In genomic region chr19:47197141-47197540, GRCh38 we compare ENCODE assay signal across 20 cellular contexts. TPM values are rescaled to one million over a fixed set of nuclear protein-coding genes. Genes with fewer than 3 reads are reported as not detected.
DNase-seq lines count a peak whose midpoint lies in the region; ATAC-seq and TF ChIP-seq lines count a peak whose summit lies in the region.
"Had no signal": no experiment of that assay in that cellular context is flagged by ENCODE, and none has a peak within 500 bp of the region (broad histone marks: within the 10 kb centered on the region; RNA-seq: fewer than 3 reads in every experiment).

No MANE protein-coding gene starts in this region.

- H3K36me3 ChIP-seq in HEK293 (ENCODE audit: control insufficient read depth in 2 of 2, insufficient read depth in 1 of 2, low read length in 2 of 2): peaks cover 48 to 66% of the 10 kb centered on the region in 2 experiments

- H3K4me1 Mint-ChIP-seq in HFFc6 (ENCODE audit: low read depth): peaks cover 6% of the 10 kb centered on the region; the same call in 1 of the 2 replicates
- peaks cover 14% of the 10 kb centered on the region for H3K4me1 Mint-ChIP-seq in progenitor cell of endocrine pancreas (ENCODE audit: low read depth)
- H3K4me1 Mint-ChIP-seq: GM23338 had no signal

- TF ChIP-seq CTCF in HEK293 (tag by site-specific recombination; IDR thresholded peaks at IDR 0.05) (no peak), HFFc6 (IDR thresholded peaks at IDR 0.05) (no peak), progenitor cell of endocrine pancreas (IDR thresholded peaks at IDR 0.05; ENCODE audit: unreplicated experiment) (no peak)

- H3K36me3 Mint-ChIP-seq in HFFc6 (ENCODE audit: low read depth) (peaks cover 19% of the 10 kb centered on the region; the same call in 1 of the 2 replicates), progenitor cell of endocrine pancreas (ENCODE audit: insufficient read depth) (peaks cover 14% of the 10 kb centered on the region)

- DNase-seq in HFFc6 (no peak), epithelial cell of prostate (ENCODE audit: low read depth, low spot score) (no peak), progenitor cell of endocrine pancreas (ENCODE audit: low spot score, unreplicated experiment) (no peak), LoVo (ENCODE audit: low spot score) (no peak)
- DNase-seq: ACHN; BE2C; C1 segment of cervical spinal cord; CD4-positive, CD25-positive, alpha-beta regulatory T cell; CD8-positive, alpha-beta memory T cell; DMS 273 treated with DMSO at 0.1 percent for 48 hours; DMS53; DND-41; EL; HCEC 1CT had no signal

- H3K27ac ChIP-seq in HEK293 (ENCODE audit: extremely low read depth, low read depth, low read length) (peak overlapping the region; percentile 37; the same call in 1 of the 2 replicates), epithelial cell of prostate (peak overlapping the region; percentile 9)

- H3K4me3 Mint-ChIP-seq in HFFc6: no peak overlapping the region
- no peak overlapping the region for H3K4me3 Mint-ChIP-seq in progenitor cell of endocrine pancreas (ENCODE audit: low read depth)
- H3K4me3 Mint-ChIP-seq: CD4-positive, CD25-positive, alpha-beta regulatory T cell; CD8-positive, alpha-beta memory T cell; GM23338; IgD-negative memory B cell had no signal

- H3K27ac Mint-ChIP-seq in HFFc6: peak overlapping the region; percentile 45; the same call in 1 of the 2 replicates
- H3K27ac Mint-ChIP-seq in progenitor cell of endocrine pancreas: peak overlapping the region; percentile 90
- H3K27ac Mint-ChIP-seq: GM23338, IgD-negative memory B cell had no signal

- POLR2A ChIA-PET in HEK293 (lab: Yijun Ruan, JAX): no interaction called here

- H3K9me3 ChIP-seq in HEK293 (ENCODE audit: control insufficient read depth, insufficient read depth, low read depth, low read length): no peaks in the 10 kb centered on the region
- H3K9me3 ChIP-seq: BE2C had no signal

- CTCF ChIA-PET in HEK293 (lab: Yijun Ruan, JAX): interaction anchor here (0.6 to 2.8 kb wide), 4 partner anchors 12 to 271 kb away, joined by 5 to 14 read pairs (median 6); no protein-coding TSS in a partner anchor

- H3K4me3 ChIP-seq in HEK293 (ENCODE audit: low read depth, low read length): no peak overlapping the region
- H3K4me3 ChIP-seq: GM12878, GM23338 had no signal

- no peaks in the 10 kb centered on the region for H3K9me3 Mint-ChIP-seq in HFFc6
- no peaks in the 10 kb centered on the region for H3K9me3 Mint-ChIP-seq in progenitor cell of endocrine pancreas (ENCODE audit: low read depth)
- H3K9me3 Mint-ChIP-seq: CD4-positive, CD25-positive, alpha-beta regulatory T cell; CD8-positive, alpha-beta memory T cell; GM23338; IgD-negative memory B cell had no signal

- H3K4me1 ChIP-seq in HEK293 (ENCODE audit: control insufficient read depth, insufficient read depth, low read length): no peaks in the 10 kb centered on the region
- H3K4me1 ChIP-seq: BE2C had no signal

- no peak for ATAC-seq in GM18519 (IDR thresholded peaks at IDR 0.05; ENCODE audit: low FRiP score, unreplicated experiment)
- ATAC-seq: GM12878, GM23338, HepG2 had no signal

- H3K27me3 Mint-ChIP-seq in HFFc6 (ENCODE audit: insufficient read depth) (no peaks in the 10 kb centered on the region; the same call in none of the 2 replicates), progenitor cell of endocrine pancreas (no peaks in the 10 kb centered on the region)
- H3K27me3 Mint-ChIP-seq: CD4-positive, CD25-positive, alpha-beta regulatory T cell; CD8-positive, alpha-beta memory T cell; IgD-negative memory B cell had no signal

TF ChIP-seq in HEK293, 187 proteins besides CTCF, POLR2A, EP300 and RAD21:
- TF ChIP-seq TSHZ1 (tag by site-specific recombination; IDR thresholded peaks at IDR 0.05; ENCODE audit: borderline replicate concordance) (no peak), BCL11B (tag by site-specific recombination; IDR thresholded peaks at IDR 0.05; ENCODE audit: low read depth) (no peak), INSM2 (tag by site-specific recombination; IDR thresholded peaks at IDR 0.05) (no peak), ZNF701 (tag by site-specific recombination; IDR thresholded peaks at IDR 0.05) (no peak), ZNF174 (tag by site-specific recombination; IDR thresholded peaks at IDR 0.05) (no peak), ZNF248 (tag by site-specific recombination; IDR thresholded peaks at IDR 0.05) (no peak), ZNF132 (tag by site-specific recombination; IDR thresholded peaks at IDR 0.05; ENCODE audit: borderline replicate concordance) (no peak), OSR2 (tag by site-specific recombination; IDR thresholded peaks at IDR 0.05) (no peak), ZBTB26 (tag by site-specific recombination; optimal IDR thresholded peaks at IDR 0.05) (no peak), ZNF19 (tag by site-specific recombination; IDR thresholded peaks at IDR 0.05; ENCODE audit: low read depth) (no peak), ZNF707 (tag by site-specific recombination; IDR thresholded peaks at IDR 0.05) (no peak), ZNF529 (tag by site-specific recombination; IDR thresholded peaks at IDR 0.05; ENCODE audit: insufficient replicate concordance) (no peak), TCF7L2 (IDR thresholded peaks at IDR 0.05; ENCODE audit: borderline replicate concordance, low read depth, low read length) (no peak), ZNF112 (tag by site-specific recombination; IDR thresholded peaks at IDR 0.05) (no peak), ZBTB8A (tag by site-specific recombination; IDR thresholded peaks at IDR 0.05) (no peak), SP3 (tag by site-specific recombination; IDR thresholded peaks at IDR 0.05) (no peak), RBAK (tag by site-specific recombination; IDR thresholded peaks at IDR 0.05) (no peak), ZNF404 (tag by site-specific recombination; IDR thresholded peaks at IDR 0.05) (no peak), ZNF175 (tag by site-specific recombination; IDR thresholded peaks at IDR 0.05) (no peak), ZNF341 (tag by site-specific recombination; IDR thresholded peaks at IDR 0.05; ENCODE audit: low read depth) (no peak)

RNA-seq across cellular contexts. Expression of gene BBC3, which starts 33.9 kb away (rescaled TPM):
- total RNA-seq in HFFc6 (2021; fragmentation: NEBNext Ultra II Directional; extraction: Animal tissue kit (Norgen Biotek cat#: 25700)): 10 to 100 TPM in 2 of 6 experiments, 1 to 10 TPM in 4; 8.6 to 10.9 (median 9.6) TPM
- total RNA-seq in progenitor cell of endocrine pancreas: 18.3 and 23.5 TPM in 2 replicates

RNA-seq across cellular contexts. Expression of gene CCDC9, which starts 59.2 kb away (rescaled TPM):
- 10 to 100 TPM; 20.6 to 30.6 (median 23.8) TPM for total RNA-seq in HFFc6 (2021; fragmentation: NEBNext Ultra II Directional; extraction: Animal tissue kit (Norgen Biotek cat#: 25700))
- total RNA-seq in progenitor cell of endocrine pancreas: 34.4 and 36.1 TPM in 2 replicates
